In the genomic region with DNA sequence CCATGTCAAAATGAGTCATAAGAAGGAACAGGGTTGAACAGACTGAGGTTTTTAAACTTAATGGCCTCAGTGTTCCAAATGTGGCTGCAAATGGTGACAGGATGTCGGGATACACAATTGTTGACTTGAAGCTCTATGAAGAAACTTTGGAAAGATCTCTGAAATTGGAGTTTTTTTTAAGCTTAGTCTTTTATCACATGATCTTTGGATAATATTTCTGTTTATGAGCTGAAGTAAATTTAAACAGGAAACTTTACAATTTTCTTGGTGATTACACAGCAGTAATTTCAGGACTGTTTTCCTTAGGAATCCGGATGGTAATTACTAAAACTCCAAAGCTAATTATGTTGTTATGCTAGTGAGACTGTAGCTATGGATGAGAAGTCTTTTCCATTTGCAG, we compare ENCODE assay signal across 27 cellular contexts.
DNase-seq lines count a peak whose midpoint lies in the region; ATAC-seq and TF ChIP-seq lines count a peak whose summit lies in the region.
"Had no signal": no experiment of that assay in that cellular context is flagged by ENCODE, and none has a peak within 500 bp of the region (broad histone marks: within the 10 kb centered on the region; RNA-seq: fewer than 3 reads in every experiment).

No MANE protein-coding gene starts in this region.

- no peak overlapping the region for H3K27ac ChIP-seq in OCI-LY3 (ENCODE audit: low read length)
- H3K27ac ChIP-seq: KMS-11 had no signal

- DNase-seq in fibroblast of peridontal ligament (ENCODE audit: extremely low read depth), result peak; percentile 38
- DNase-seq in neural crest cell (ENCODE audit: low read depth, low spot score), result no peak
- no peak for DNase-seq in NCI-H446 (lab: John Stamatoyannopoulos, UW)
- no peak for DNase-seq in activated naive CD4-positive, alpha-beta T cell treated with anti-CD3 and anti-CD28 coated beads, Interleukin-2, amount 50 U/mL, for 72 hours (ENCODE audit: low spot score in 2 of 2)
- DNase-seq in KBM-7, result no peak
- DNase-seq in NAMALWA (ENCODE audit: low spot score), result no peak
- DNase-seq: ACHN; BE2C; Calu3; CD8-positive, alpha-beta memory T cell; DMS79 treated with DMSO at 0.1 percent for 48 hours; GF-D8; IMR-90; NCI-H1092 treated with DMSO at 0.1 percent for 48 hours; NCI-H1436 treated with DMSO at 0.1 percent for 48 hours; NCI-H187 treated with DMSO at 0.1 percent for 48 hours; NCI-H2171 treated with DMSO at 0.1 percent for 48 hours; NCI-H345; NCI-H524; NCI-H774; PC-3; Right ventricle myocardium superior; RPMI8226 had no signal

- no peaks in the 10 kb centered on the region for H3K9me3 ChIP-seq in OCI-LY3 (ENCODE audit: insufficient read depth, low read length)
- H3K9me3 ChIP-seq: BE2C had no signal

- peak overlapping the region; percentile 5 for H3K27ac Mint-ChIP-seq in neural crest cell (ENCODE audit: unreplicated experiment)
- H3K27ac Mint-ChIP-seq in activated naive CD4-positive, alpha-beta T cell treated with anti-CD3 and anti-CD28 coated beads, Interleukin-2, amount 50 U/mL, for 72 hours, result no peak overlapping the region
- H3K27ac Mint-ChIP-seq: CD14-positive monocyte; CD8-positive, alpha-beta memory T cell had no signal

- no peak for ATAC-seq in activated naive CD4-positive, alpha-beta T cell treated with anti-CD3 and anti-CD28 coated beads, Interleukin-2, amount 50 U/mL, for 72 hours
- ATAC-seq: HCT116, PC-3 had no signal

- in situ Hi-C loops in KBM-7 (cut with MboI; ENCODE audit: low pct_unique_long_range_greater_than_20kb, low sequenced_read_pairs), result no loop called here

- no peak overlapping the region for H3K9ac ChIP-seq in OCI-LY3 (ENCODE audit: low read length)
- H3K9ac ChIP-seq: KMS-11 had no signal

- peaks cover 10% of the 10 kb centered on the region for H3K4me1 Mint-ChIP-seq in neural crest cell
- H3K4me1 Mint-ChIP-seq: CD14-positive monocyte; CD8-positive, alpha-beta memory T cell had no signal

- H3K36me3 Mint-ChIP-seq in neural crest cell (ENCODE audit: low read depth), result peaks cover 9% of the 10 kb centered on the region
- H3K36me3 Mint-ChIP-seq in activated naive CD4-positive, alpha-beta T cell treated with anti-CD3 and anti-CD28 coated beads, Interleukin-2, amount 50 U/mL, for 72 hours, result no peaks in the 10 kb centered on the region
- H3K36me3 Mint-ChIP-seq: CD14-positive monocyte; CD8-positive, alpha-beta memory T cell had no signal

- H3K79me2 ChIP-seq in OCI-LY3 (ENCODE audit: low read length), result no peaks in the 10 kb centered on the region

- 0 out of 2 replicates have a peak overlapping the region, but pooled peaks have one; percentile 3 for H2AFZ ChIP-seq in OCI-LY3 (ENCODE audit: low read depth, low read length)

- peaks cover 17% of the 10 kb centered on the region for H3K9me3 Mint-ChIP-seq in neural crest cell
- peaks cover 18 to 23% of the 10 kb centered on the region in 2 donors for H3K9me3 Mint-ChIP-seq in activated naive CD4-positive, alpha-beta T cell treated with anti-CD3 and anti-CD28 coated beads, Interleukin-2, amount 50 U/mL, for 72 hours

- H3K4me3 Mint-ChIP-seq in neural crest cell, result no peak overlapping the region
- H3K4me3 Mint-ChIP-seq: CD14-positive monocyte; CD8-positive, alpha-beta memory T cell had no signal

- TF ChIP-seq CTCF in OCI-LY3 (IDR thresholded peaks at IDR 0.05; ENCODE audit: low read depth, low read length) (no peak), neural crest cell (conservative IDR thresholded peaks at IDR 0.05) (no peak)

- H3K36me3 ChIP-seq in OCI-LY3 (replicated peaks; ENCODE audit: low read depth, low read length), result no peaks in the 10 kb centered on the region
- H3K36me3 ChIP-seq: BE2C had no signal

- no peak overlapping the region for H3K4me2 ChIP-seq in OCI-LY3 (ENCODE audit: low read length)
- H3K4me2 ChIP-seq: KMS-11 had no signal

- no peak overlapping the region for H3K4me3 ChIP-seq in OCI-LY3 (ENCODE audit: low read length)

- no peaks in the 10 kb centered on the region for H4K20me1 ChIP-seq in OCI-LY3 (ENCODE audit: insufficient read depth, low read length)

- H3K4me1 ChIP-seq in OCI-LY3 (ENCODE audit: low read length), result no peaks in the 10 kb centered on the region
- H3K4me1 ChIP-seq: BE2C had no signal

- H3K27me3 ChIP-seq in OCI-LY3 (ENCODE audit: low read depth, low read length), result no peaks in the 10 kb centered on the region
- H3K27me3 ChIP-seq: BE2C had no signal

- no peaks in the 10 kb centered on the region for H3K27me3 Mint-ChIP-seq in neural crest cell (ENCODE audit: low read depth)
- H3K27me3 Mint-ChIP-seq: CD8-positive, alpha-beta memory T cell had no signal
